9 cellular contexts compared by ENCODE assay signal in genomic region chr12:95116773-95117172, GRCh38. TPM values are rescaled to one million over a fixed set of nuclear protein-coding genes. Genes with fewer than 3 reads are reported as not detected.
A peak's percentile ranks its signal among the peaks of the same experiment; 100 is the strongest.
DNase-seq lines count a peak whose midpoint lies in the region; ATAC-seq and TF ChIP-seq lines count a peak whose summit lies in the region.
"Had no signal": no experiment of that assay in that cellular context is flagged by ENCODE, and none has a peak within 500 bp of the region (broad histone marks: within the 10 kb centered on the region; RNA-seq: fewer than 3 reads in every experiment).

No MANE protein-coding gene starts in this region.

- TF ChIP-seq CTCF in omental fat pad (IDR thresholded peaks at IDR 0.05) (no peak), A673 (conservative IDR thresholded peaks at IDR 0.05; ENCODE audit: low read depth, low read length) (no peak)

- H3K9me3 ChIP-seq in T-helper 17 cell (ENCODE audit: control insufficient read depth, low read length, poor library complexity, severe bottlenecking) (no peaks in the 10 kb centered on the region), A673 (ENCODE audit: low read depth, low read length, poor library complexity, severe bottlenecking) (no peaks in the 10 kb centered on the region)

- peaks cover 2% of the 10 kb centered on the region for H3K4me1 Mint-ChIP-seq in T-helper 17 cell
- peaks cover 3% of the 10 kb centered on the region for H3K4me1 Mint-ChIP-seq in T-helper 2 cell treated with Interferon-gamma antibody and Interleukin-4, amounts not matched to agents 5 μg/mL and 100 μg/mL, for 36 hours (ENCODE audit: low read depth)
- H3K4me1 Mint-ChIP-seq: activated naive CD4-positive, alpha-beta T cell treated with anti-CD3 and anti-CD28 coated beads, Interleukin-2, amount 50 U/mL, for 24 hours had no signal

- intact Hi-C loops in A673 (cut with micrococcal nuclease; ENCODE audit: unreplicated experiment): loop anchor here (1.0 to 2.0 kb wide), 2 partner anchors 220 to 418 kb away; no protein-coding TSS in a partner anchor

- no peaks in the 10 kb centered on the region for H3K27me3 ChIP-seq in A673 (replicated peaks; ENCODE audit: insufficient read depth, low read depth, low read length, poor library complexity)

- no peaks in the 10 kb centered on the region for H3K36me3 Mint-ChIP-seq in T-helper 17 cell (ENCODE audit: low read depth)
- no peaks in the 10 kb centered on the region for H3K36me3 Mint-ChIP-seq in T-helper 2 cell treated with Interferon-gamma antibody and Interleukin-4, amounts not matched to agents 5 μg/mL and 100 μg/mL, for 36 hours (ENCODE audit: low read depth)
- H3K36me3 Mint-ChIP-seq: activated naive CD4-positive, alpha-beta T cell treated with anti-CD3 and anti-CD28 coated beads, Interleukin-2, amount 50 U/mL, for 24 hours had no signal

- no peak overlapping the region for H3K4me3 ChIP-seq in A673 (ENCODE audit: low read depth, low read length, poor library complexity, severe bottlenecking)

- H3K36me3 ChIP-seq in A673 (ENCODE audit: insufficient read depth, low read length, poor library complexity, severe bottlenecking): no peaks in the 10 kb centered on the region

- in situ Hi-C loops in ACHN (cut with HindIII; ENCODE audit: low pct_ligation_motif_present, low pct_unique_long_range_greater_than_20kb, low sequenced_read_pairs): no loop called here

- DNase-seq in T-helper 17 cell: no peak
- DNase-seq in omental fat pad (ENCODE audit: low spot score): no peak
- DNase-seq in T-helper 2 cell treated with Interferon-gamma antibody and Interleukin-4, amounts not matched to agents 5 μg/mL and 100 μg/mL, for 36 hours (ENCODE audit: low spot score): no peak
- no peak for DNase-seq in A673 (ENCODE audit: low spot score)
- no peak for DNase-seq in pons (ENCODE audit: low spot score)
- DNase-seq in ACHN: no peak

- H3K4me1 ChIP-seq in A673 (ENCODE audit: insufficient read depth, low read length, poor library complexity, severe bottlenecking): no peaks in the 10 kb centered on the region

- BruUV-seq in A673 (replicated peaks; lab: Mats Ljungman, UMichigan): no TSS peak

- no peak overlapping the region for H3K27ac ChIP-seq in A673 (ENCODE audit: low read depth, low read length, poor library complexity, severe bottlenecking)

- CTCF ChIA-PET in A673 (lab: Charles Lee): interaction anchor here (0.5 to 2.1 kb wide), 3 partner anchors 418 to 842 kb away, joined by 3 to 17 read pairs (median 7); no protein-coding TSS in a partner anchor

- no peaks in the 10 kb centered on the region for H3K27me3 Mint-ChIP-seq in T-helper 17 cell
- H3K27me3 Mint-ChIP-seq in T-helper 2 cell treated with Interferon-gamma antibody and Interleukin-4, amounts not matched to agents 5 μg/mL and 100 μg/mL, for 36 hours (ENCODE audit: low read depth): no peaks in the 10 kb centered on the region
- H3K27me3 Mint-ChIP-seq: activated naive CD4-positive, alpha-beta T cell treated with anti-CD3 and anti-CD28 coated beads, Interleukin-2, amount 50 U/mL, for 24 hours had no signal

- H3K4me3 Mint-ChIP-seq in T-helper 17 cell: no peak overlapping the region
- no peak overlapping the region for H3K4me3 Mint-ChIP-seq in T-helper 2 cell treated with Interferon-gamma antibody and Interleukin-4, amounts not matched to agents 5 μg/mL and 100 μg/mL, for 36 hours
- H3K4me3 Mint-ChIP-seq: activated naive CD4-positive, alpha-beta T cell treated with anti-CD3 and anti-CD28 coated beads, Interleukin-2, amount 50 U/mL, for 24 hours had no signal

- no peaks in the 10 kb centered on the region for H3K9me3 Mint-ChIP-seq in T-helper 2 cell treated with Interferon-gamma antibody and Interleukin-4, amounts not matched to agents 5 μg/mL and 100 μg/mL, for 36 hours
- H3K9me3 Mint-ChIP-seq: activated naive CD4-positive, alpha-beta T cell treated with anti-CD3 and anti-CD28 coated beads, Interleukin-2, amount 50 U/mL, for 24 hours had no signal

- H3K27ac Mint-ChIP-seq in T-helper 17 cell: peak overlapping the region; percentile 87
- H3K27ac Mint-ChIP-seq in T-helper 2 cell treated with Interferon-gamma antibody and Interleukin-4, amounts not matched to agents 5 μg/mL and 100 μg/mL, for 36 hours: no peak overlapping the region
- H3K27ac Mint-ChIP-seq: activated naive CD4-positive, alpha-beta T cell treated with anti-CD3 and anti-CD28 coated beads, Interleukin-2, amount 50 U/mL, for 24 hours had no signal

- POLR2A ChIA-PET in A673 (lab: Charles Lee; ENCODE audit: low non-redundant PET): no interaction called here

- ATAC-seq in GM18858 (IDR thresholded peaks at IDR 0.05; ENCODE audit: unreplicated experiment) (peak; percentile 43), HG02678 (IDR thresholded peaks at IDR 0.05; ENCODE audit: unreplicated experiment) (peak; percentile 24), T-helper 17 cell (peak; percentile 85), omental fat pad (ENCODE audit: low FRiP score) (peak; percentile 52)

RNA-seq across cellular contexts. Expression of gene NR2C1, which starts 43.4 kb away (rescaled TPM):
- total RNA-seq in T-helper 17 cell: 10 to 100 TPM; 49.9 to 55.6 TPM
- total RNA-seq in omental fat pad: 10 to 100 TPM; 23.3 to 67.1 (median 27.7) TPM
- 42.1 and 44.3 TPM in 2 replicates for total RNA-seq in A673 (2021)

Comparison
In these comparisons a context has a peak if more than half of its experiments do, and no peak if none do; other contexts are left out.
1. ATAC-seq: peak in every context shown above with its lines; median percentile 85 in T-helper 17 cell; 52 in omental fat pad; 43 in GM18858; 24 in HG02678.